8 cellular contexts compared by ENCODE assay signal in the genomic region with DNA sequence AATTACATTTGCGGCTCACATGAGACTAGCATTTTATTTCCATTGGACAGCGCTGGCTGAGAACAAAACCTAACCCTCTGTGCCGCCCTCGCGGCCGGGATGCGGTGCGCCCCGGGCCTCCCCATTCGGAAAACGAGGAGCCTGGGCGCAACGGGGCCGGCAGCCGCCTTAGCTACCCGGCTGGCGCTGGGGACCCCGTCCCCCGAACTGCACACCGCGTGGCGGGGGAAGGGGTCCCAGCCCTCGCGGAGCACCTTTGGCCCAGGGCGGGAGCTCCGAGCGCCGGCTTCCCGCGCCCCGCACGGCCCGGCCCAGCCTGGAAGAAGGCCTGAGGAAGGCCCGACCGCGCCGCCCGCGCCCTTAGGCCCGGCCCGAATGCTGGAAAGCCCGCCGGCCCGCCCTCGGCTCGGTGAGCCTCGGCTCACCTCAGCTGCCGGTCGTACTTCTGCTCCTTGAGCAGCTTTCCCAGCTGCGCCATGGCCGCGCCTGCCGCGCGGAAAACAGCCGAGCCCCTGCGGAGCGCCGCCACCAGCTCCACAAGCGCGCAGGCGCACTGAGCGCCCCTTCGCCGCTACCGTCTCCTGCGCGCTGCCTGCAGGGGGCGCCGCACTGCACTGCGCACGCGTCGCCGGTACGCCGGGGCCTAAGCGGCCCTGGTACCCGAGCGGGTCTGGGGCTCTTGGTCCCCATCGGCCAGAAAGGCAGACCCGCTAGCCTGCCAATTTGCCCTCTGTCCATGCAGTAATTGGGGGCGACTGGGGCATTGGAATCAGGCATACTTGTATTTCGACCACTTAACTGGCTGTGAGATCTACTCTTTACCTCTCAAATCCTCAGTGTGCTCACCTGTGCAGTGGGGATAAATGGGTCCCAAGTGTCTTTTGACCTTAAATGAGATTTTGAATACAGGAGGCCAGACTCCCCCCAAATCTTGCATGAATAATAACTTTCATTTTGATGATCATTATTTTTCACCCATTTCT.
DNase-seq lines count a peak whose midpoint lies in the region; ATAC-seq and TF ChIP-seq lines count a peak whose summit lies in the region.

A gene (minus strand): TSS at position 555 of the 983 bp plus-strand sequence. CDS start 77 bp downstream, at position 478.

- H3K27me3 ChIP-seq in layer of hippocampus (ENCODE audit: control insufficient read depth, insufficient read depth, low read length), result no peaks in the 10 kb centered on the region

- peak; percentile 71 for TF ChIP-seq CTCF in choroid plexus epithelial cell (conservative IDR thresholded peaks at IDR 0.05; ENCODE audit: low read depth, low read length)

- peak within 1 kb of the TSS; percentile 62 for H3K27ac ChIP-seq in layer of hippocampus (ENCODE audit: low read depth, low read length)

- ATAC-seq in GM19043 (IDR thresholded peaks at IDR 0.05; ENCODE audit: low read depth, unreplicated experiment) (peak; percentile 82), HG03378 (IDR thresholded peaks at IDR 0.05; ENCODE audit: unreplicated experiment) (peak; percentile 72)

- H3K4me3 ChIP-seq in choroid plexus epithelial cell (ENCODE audit: low read depth, low read length), result peak within 1 kb of the TSS; percentile 81

- DNase-seq in Ammon's horn (ENCODE audit: low spot score) (peak; percentile 89), NCI-H446 treated with DMSO at 0.1 percent for 48 hours (lab: John Stamatoyannopoulos, UW) (peak; percentile 63), choroid plexus epithelial cell (ENCODE audit: low read depth) (peak; percentile 89)
- peak; percentile 78 to 80 for DNase-seq in activated CD4-positive, alpha-beta T cell treated with anti-CD3 and anti-CD28 coated beads for 24 hours (ENCODE audit: low read depth in 2 of 2)
- DNase-seq in stimulated activated CD4-positive, alpha-beta T cell treated with anti-CD3 and anti-CD28 coated beads, Interleukin-1b, Interleukin-23, amount 100 ng/mL, for 4 hours (ENCODE audit: low read depth in 2 of 2), result peak; percentile 85 to 89

Comparison
In these comparisons a context has a peak if more than half of its experiments do, and no peak if none do; other contexts are left out.
1. Peak in every context shown above with its lines: DNase-seq, ATAC-seq, H3K4me3 ChIP-seq and H3K27ac ChIP-seq.